Comparison of ENCODE assay signal across 1 cellular context in the genomic region with DNA sequence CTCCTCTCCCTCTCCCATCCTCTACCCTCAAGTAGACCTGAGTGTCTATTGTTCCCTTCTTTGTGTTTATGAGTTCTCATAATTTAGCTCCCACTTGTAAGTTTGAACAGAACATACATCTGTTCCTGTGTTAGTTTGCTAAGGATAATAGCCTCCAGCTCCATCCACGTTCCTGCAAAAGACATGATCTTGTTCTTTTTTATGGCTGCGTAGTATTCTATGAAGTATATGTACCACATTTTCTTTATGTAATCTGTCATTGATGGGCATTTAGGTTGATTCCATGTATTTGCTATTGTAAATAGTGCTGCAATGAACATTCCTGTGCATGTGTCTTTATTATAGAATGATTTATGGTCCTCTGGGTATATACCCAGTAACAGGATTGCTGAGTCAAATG.
A peak's percentile ranks its signal among the peaks of the same experiment; 100 is the strongest.
TF ChIP-seq lines count a peak whose summit lies in the region.
"Not testable (repeated sequence)": the region's sequence is repeated elsewhere in the genome, so short reads cannot be mapped to it uniquely, and the experiment has no call there.

No MANE protein-coding gene starts in this region.

TF ChIP-seq in K562, 482 proteins besides CTCF, POLR2A, EP300 and RAD21:
- TF ChIP-seq, protein P1, sequence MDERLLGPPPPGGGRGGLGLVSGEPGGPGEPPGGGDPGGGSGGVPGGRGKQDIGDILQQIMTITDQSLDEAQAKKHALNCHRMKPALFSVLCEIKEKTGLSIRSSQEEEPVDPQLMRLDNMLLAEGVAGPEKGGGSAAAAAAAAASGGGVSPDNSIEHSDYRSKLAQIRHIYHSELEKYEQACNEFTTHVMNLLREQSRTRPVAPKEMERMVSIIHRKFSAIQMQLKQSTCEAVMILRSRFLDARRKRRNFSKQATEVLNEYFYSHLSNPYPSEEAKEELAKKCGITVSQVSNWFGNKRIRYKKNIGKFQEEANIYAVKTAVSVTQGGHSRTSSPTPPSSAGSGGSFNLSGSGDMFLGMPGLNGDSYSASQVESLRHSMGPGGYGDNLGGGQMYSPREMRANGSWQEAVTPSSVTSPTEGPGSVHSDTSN (CRISPR knock-in tag; IDR thresholded peaks at IDR 0.05; ENCODE audit: low read depth): not testable (repeated sequence)
- TF ChIP-seq, protein P1 (tag; conservative IDR thresholded peaks at IDR 0.05; ENCODE audit: low read depth): peak; percentile 53
